8 cellular contexts compared by ENCODE assay signal in the genomic region with DNA sequence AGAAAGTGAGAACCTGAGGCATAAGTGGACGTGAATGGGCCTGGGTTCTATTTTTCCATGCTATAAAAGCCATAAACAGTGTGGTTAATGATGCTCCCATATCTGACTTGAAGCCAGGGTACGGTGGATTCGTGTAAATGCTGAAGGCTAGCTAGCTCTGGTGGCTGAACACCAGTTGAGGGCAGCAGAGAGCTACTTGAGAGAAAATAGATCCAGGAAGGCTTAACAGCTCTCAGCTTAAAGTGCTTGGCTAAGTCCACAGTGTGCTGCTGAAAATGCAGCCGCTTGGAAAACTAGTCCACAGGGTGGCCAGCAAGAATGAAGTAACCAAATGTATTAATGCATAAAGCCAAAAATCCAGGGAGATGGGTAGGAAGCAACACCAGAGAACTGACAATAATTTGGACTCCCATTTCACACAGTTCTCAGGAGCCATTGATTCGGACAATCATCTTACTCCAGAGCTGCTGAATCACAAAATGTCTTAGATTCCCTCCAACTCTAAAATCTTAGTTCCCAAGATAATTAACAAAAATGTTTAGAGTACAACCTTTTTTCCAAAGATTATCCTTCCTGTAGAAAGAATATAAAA. TPM values are rescaled to one million over a fixed set of nuclear protein-coding genes. Genes with fewer than 3 reads are reported as not detected.
DNase-seq lines count a peak whose midpoint lies in the region; ATAC-seq and TF ChIP-seq lines count a peak whose summit lies in the region.

No MANE protein-coding gene starts in this region.

- ATAC-seq in GM18870 (IDR thresholded peaks at IDR 0.05; ENCODE audit: unreplicated experiment) (peak; percentile 82), HG03460 (IDR thresholded peaks at IDR 0.05; ENCODE audit: unreplicated experiment) (peak; percentile 63), omental fat pad (ENCODE audit: low FRiP score) (peak; percentile 41)

- TF ChIP-seq CTCF in Calu3 (IDR thresholded peaks at IDR 0.05; ENCODE audit: unreplicated experiment) (peak; percentile 62), omental fat pad (IDR thresholded peaks at IDR 0.05) (no peak)

- H3K27me3 Mint-ChIP-seq in Calu3 (ENCODE audit: unreplicated experiment), result peaks cover 23% of the 10 kb centered on the region

- CTCF ChIA-PET in Calu3 (lab: Charles Lee), result interaction anchor here (0.5 to 1.2 kb wide), 5 partner anchors 14 to 1692 kb away, joined by 3 to 4 read pairs (median 3); no protein-coding TSS in a partner anchor

- no peaks in the 10 kb centered on the region for H3K36me3 Mint-ChIP-seq in Calu3 (ENCODE audit: insufficient read depth, unreplicated experiment)

- peaks cover 18% of the 10 kb centered on the region for H3K4me1 Mint-ChIP-seq in Calu3 (ENCODE audit: low read depth, unreplicated experiment)

- DNase-seq in Calu3, result peak; percentile 65
- peak; percentile 70 for DNase-seq in NCI-H82 treated with DMSO at 0.1 percent for 48 hours (lab: John Stamatoyannopoulos, UW; ENCODE audit: unreplicated experiment)
- DNase-seq in dermis blood vessel endothelial cell, result peak; percentile 69
- DNase-seq in omental fat pad (ENCODE audit: low spot score), result no peak
- no peak for DNase-seq in stimulated activated CD4-positive, alpha-beta T cell treated with anti-CD3 and anti-CD28 coated beads, Interleukin-1b, Interleukin-23, amount 100 ng/mL, for 48 hours
- DNase-seq in stimulated activated CD4-positive, alpha-beta T cell treated with anti-CD3 and anti-CD28 coated beads, Interleukin-4, amount 100 ng/mL, for 24 hours, result no peak

- BruUV-seq in Calu3 (replicated peaks; lab: Mats Ljungman, UMichigan), result no TSS peak

- H3K4me3 Mint-ChIP-seq in Calu3 (ENCODE audit: low read depth, unreplicated experiment), result no peak overlapping the region

- no peak overlapping the region for H3K27ac Mint-ChIP-seq in Calu3 (ENCODE audit: unreplicated experiment)

- peaks cover 3% of the 10 kb centered on the region for H3K9me3 Mint-ChIP-seq in Calu3 (ENCODE audit: low read depth, unreplicated experiment)

- intact Hi-C loops in Calu3 (cut with micrococcal nuclease; ENCODE audit: unreplicated experiment), result loop anchor here (10.0 kb wide), 1 partner anchor 263 kb away; no protein-coding TSS in a partner anchor

RNA-seq across cellular contexts. Expression of a gene that starts 15.0 kb away (rescaled TPM):
- not detected in 2 replicates for total RNA-seq in Calu3 (2022)
- not detected in 2 replicates for total RNA-seq in dermis blood vessel endothelial cell
- total RNA-seq in omental fat pad, result not detected

Comparison
In these comparisons a context has a peak if more than half of its experiments do, and no peak if none do; other contexts are left out.
1. DNase-seq: peak in Calu3 (single experiment), NCI-H82 treated with DMSO at 0.1 percent for 48 hours (single experiment) and dermis blood vessel endothelial cell (single experiment); none in omental fat pad (single experiment), stimulated activated CD4-positive, alpha-beta T cell treated with anti-CD3 and anti-CD28 coated beads, Interleukin-1b, Interleukin-23, amount 100 ng/mL, for 48 hours (single experiment) and stimulated activated CD4-positive, alpha-beta T cell treated with anti-CD3 and anti-CD28 coated beads, Interleukin-4, amount 100 ng/mL, for 24 hours (single experiment).
2. Peak in every context shown above with its lines, with median percentiles within 50 percentile points of each other: ATAC-seq.